ENCODE assay signal across 2 cellular contexts in genomic region chr9:133881671-133882381, GRCh38.
TF ChIP-seq lines count a peak whose summit lies in the region.

No MANE protein-coding gene starts in this region.

TF ChIP-seq in GM23338, 12 proteins besides CTCF, POLR2A, EP300 and RAD21:
- TF ChIP-seq REST (IDR thresholded peaks at IDR 0.05; ENCODE audit: unreplicated experiment) (no peak), CREB1 (CRISPR knock-in tag; IDR thresholded peaks at IDR 0.05; ENCODE audit: low read depth) (no peak), POLR2AphosphoS5 (IDR thresholded peaks at IDR 0.05; ENCODE audit: low read depth) (no peak), EZH2 (IDR thresholded peaks at IDR 0.05; ENCODE audit: low read depth, unreplicated experiment) (no peak), EZH2phosphoT487 (IDR thresholded peaks at IDR 0.05; ENCODE audit: unreplicated experiment) (no peak), ZNF462 (CRISPR knock-in tag; IDR thresholded peaks at IDR 0.05) (no peak), NANOG (IDR thresholded peaks at IDR 0.05; ENCODE audit: borderline replicate concordance) (no peak), ETS1 (IDR thresholded peaks at IDR 0.05) (no peak), STAT1 (IDR thresholded peaks at IDR 0.05; ENCODE audit: unreplicated experiment) (no peak), ZNF114 (CRISPR knock-in tag; IDR thresholded peaks at IDR 0.05) (no peak)

TF ChIP-seq in H1, 55 proteins besides CTCF, POLR2A, EP300 and RAD21:
- TF ChIP-seq EGR1 (IDR thresholded peaks at IDR 0.05; ENCODE audit: borderline replicate concordance, low read depth, low read length), result no peak
- TF ChIP-seq TAF7 (optimal IDR thresholded peaks at IDR 0.05; ENCODE audit: borderline replicate concordance, low read depth, low read length), result no peak
- TF ChIP-seq SP2 (IDR thresholded peaks at IDR 0.05; ENCODE audit: low read length), result no peak
- no peak for TF ChIP-seq TAF1 (IDR thresholded peaks at IDR 0.05; ENCODE audit: low read depth, low read length)
- no peak for TF ChIP-seq CHD1 (IDR thresholded peaks at IDR 0.05; ENCODE audit: low read depth, low read length)
- TF ChIP-seq FOSL1 (IDR thresholded peaks at IDR 0.05; ENCODE audit: insufficient read depth, low read depth, low read length), result no peak
- TF ChIP-seq NANOG (IDR thresholded peaks at IDR 0.05; ENCODE audit: insufficient read depth, low read depth, low read length, poor library complexity, severe bottlenecking), result no peak
- TF ChIP-seq KDM1A (IDR thresholded peaks at IDR 0.05; ENCODE audit: borderline replicate concordance, low read length), result no peak
- no peak for TF ChIP-seq POU5F1 (IDR thresholded peaks at IDR 0.05; ENCODE audit: low read depth, low read length)
- no peak for TF ChIP-seq BCL11A (IDR thresholded peaks at IDR 0.05; ENCODE audit: low read depth in 2 of 2, low read length in 2 of 2)
- TF ChIP-seq TEAD4 (IDR thresholded peaks at IDR 0.05; ENCODE audit: low read depth, low read length), result no peak
- no peak for TF ChIP-seq CBX5 (IDR thresholded peaks at IDR 0.05; ENCODE audit: low read depth, low read length)
